In the genomic region with DNA sequence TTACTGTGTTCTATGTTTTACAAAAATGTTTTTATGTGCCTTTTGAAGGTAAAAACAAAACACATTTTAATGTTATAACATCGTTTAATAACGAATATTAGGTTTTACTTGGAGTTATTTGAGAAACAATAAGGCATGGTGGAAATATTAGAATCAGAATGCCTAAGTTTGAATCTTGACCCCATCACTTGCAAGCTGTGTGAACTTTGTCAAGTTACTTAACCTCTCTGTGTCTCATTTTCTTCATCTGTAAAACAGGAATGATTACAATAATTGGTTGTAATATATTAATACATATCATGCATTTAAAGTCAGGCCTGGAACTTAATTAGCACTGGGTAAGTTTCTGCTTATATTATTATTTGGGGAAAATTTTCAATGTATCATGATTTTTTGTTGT, we compare ENCODE assay signal across 22 cellular contexts.
DNase-seq lines count a peak whose midpoint lies in the region; ATAC-seq, FAIRE-seq and TF ChIP-seq lines count a peak whose summit lies in the region.
"Had no signal": no experiment of that assay in that cellular context is flagged by ENCODE, and none has a peak within 500 bp of the region (broad histone marks: within the 10 kb centered on the region; RNA-seq: fewer than 3 reads in every experiment).

No MANE protein-coding gene starts in this region.

- intact Hi-C loops in K562 (cut with micrococcal nuclease): no loop called here

- no peak for TF ChIP-seq POLR2A in GM12891 (IDR thresholded peaks at IDR 0.05; ENCODE audit: low read depth, low read length)
- no peak for TF ChIP-seq POLR2A in K562 (conservative IDR thresholded peaks at IDR 0.05)

- peaks cover 0 to 6% of the 10 kb centered on the region in 2 experiments; a peak in 1 of 5 replicates for H3K4me1 ChIP-seq in K562 (replicated peaks in 1 of 2; ENCODE audit: control insufficient read depth in 2 of 2, insufficient read depth in 2 of 2, low read length in 2 of 2)

- peak overlapping the region; percentile 44 for H3K27ac ChIP-seq in KOPT-K1 (ENCODE audit: low read depth, low read length, poor library complexity, severe bottlenecking)
- no peak overlapping the region for H3K27ac ChIP-seq in K562 (ENCODE audit: extremely low read depth, low read depth, low read length)
- H3K27ac ChIP-seq: 22Rv1, BLaER1 had no signal

- H3K27ac Mint-ChIP-seq in activated T-helper 17 cell treated with anti-CD3 and anti-CD28 coated beads, Interleukin-2, amount 50 U/mL, for 72 hours: no peak overlapping the region
- H3K27ac Mint-ChIP-seq: CD14-positive monocyte; CD4-positive, alpha-beta memory T cell; CD4-positive, CD25-positive, alpha-beta regulatory T cell; CD8-positive, alpha-beta memory T cell had no signal

- H3K9ac ChIP-seq in K562 (ENCODE audit: insufficient read depth in 1 of 2, low read depth in 2 of 2, low read length in 2 of 2): no peak overlapping the region
- H3K9ac ChIP-seq: BLaER1 had no signal

- 3% methylated on average over 2 of the region's 2 CpGs for WGBS in K562 (ENCODE audit: insufficient coverage, low coverage, missing lambda C conversion rate)

- no peak overlapping the region for H2AFZ ChIP-seq in K562 (ENCODE audit: low read depth, low read length)

- H3K36me3 ChIP-seq in KOPT-K1 (ENCODE audit: insufficient read depth, low read length) (no peaks in the 10 kb centered on the region), K562 (ENCODE audit: control insufficient read depth, insufficient read depth, low read length) (no peaks in the 10 kb centered on the region)
- H3K36me3 ChIP-seq: BE2C, BLaER1 had no signal

- no TSS peak for BruUV-seq in K562 (replicated peaks; lab: Mats Ljungman, UMichigan)

- ATAC-seq in K562: no peak
- ATAC-seq in activated T-helper 17 cell treated with anti-CD3 and anti-CD28 coated beads, Interleukin-2, amount 50 U/mL, for 72 hours (replicated peaks): no peak
- ATAC-seq: GM12878 had no signal

- H3K9me3 Mint-ChIP-seq in activated T-helper 17 cell treated with anti-CD3 and anti-CD28 coated beads, Interleukin-2, amount 50 U/mL, for 72 hours: no peaks in the 10 kb centered on the region
- H3K9me3 Mint-ChIP-seq: CD4-positive, alpha-beta memory T cell; CD4-positive, CD25-positive, alpha-beta regulatory T cell; CD8-positive, alpha-beta memory T cell had no signal

- FAIRE-seq in A204.1 (lab: Jason Lieb, UNC) (peak; percentile 65), GM12891 (lab: Jason Lieb, UNC) (peak; percentile 35), K562 (lab: Jason Lieb, UNC) (no peak)
- FAIRE-seq: D721Med, GM12878, GM19239 had no signal

- H3K9me3 ChIP-seq in KOPT-K1 (ENCODE audit: insufficient read depth, low read length, poor library complexity, severe bottlenecking) (peaks cover 9% of the 10 kb centered on the region), K562 (replicated peaks; ENCODE audit: control insufficient read depth, insufficient read depth, low read depth, low read length) (no peaks in the 10 kb centered on the region)
- H3K9me3 ChIP-seq: BE2C had no signal

- no peak overlapping the region for H3K4me2 ChIP-seq in K562 (ENCODE audit: insufficient read depth, low read length)
- H3K4me2 ChIP-seq: BLaER1 had no signal

- H3K36me3 Mint-ChIP-seq in activated T-helper 17 cell treated with anti-CD3 and anti-CD28 coated beads, Interleukin-2, amount 50 U/mL, for 72 hours (ENCODE audit: low read depth): no peaks in the 10 kb centered on the region
- H3K36me3 Mint-ChIP-seq: CD14-positive monocyte; CD4-positive, alpha-beta memory T cell; CD4-positive, CD25-positive, alpha-beta regulatory T cell had no signal

- no peak for TF ChIP-seq RAD21 in K562 (CRISPR knock-in tag; conservative IDR thresholded peaks at IDR 0.05 in 1 of 2, IDR thresholded peaks at IDR 0.05 in 1 of 2)

- no peaks in the 10 kb centered on the region for H4K20me1 ChIP-seq in K562 (replicated peaks; ENCODE audit: control insufficient read depth, insufficient read depth, low read length)
- H4K20me1 ChIP-seq: BLaER1 had no signal

- POLR2A ChIA-PET in K562 (lab: Yijun Ruan, JAX): no interaction called here

- TF ChIP-seq EP300 in K562 (IDR thresholded peaks at IDR 0.05; ENCODE audit: low read length): no peak

- no peaks in the 10 kb centered on the region for H3K27me3 Mint-ChIP-seq in activated T-helper 17 cell treated with anti-CD3 and anti-CD28 coated beads, Interleukin-2, amount 50 U/mL, for 72 hours
- H3K27me3 Mint-ChIP-seq: CD4-positive, alpha-beta memory T cell; CD4-positive, CD25-positive, alpha-beta regulatory T cell; CD8-positive, alpha-beta memory T cell had no signal

- TF ChIP-seq CTCF in K562 (IDR thresholded peaks at IDR 0.05 in 2 of 3, conservative IDR thresholded peaks at IDR 0.05 in 1 of 3; ENCODE audit: insufficient read depth in 2 of 3, low read depth in 1 of 3, low read length in 3 of 3): no peak

- CTCF ChIA-PET in K562 (lab: Yijun Ruan, JAX; ENCODE audit: low intra/inter-chr PET ratio): no interaction called here

- H3K27me3 ChIP-seq in K562 (ENCODE audit: control insufficient read depth in 2 of 2, insufficient read depth in 2 of 2, low read length in 2 of 2): no peaks in the 10 kb centered on the region
- H3K27me3 ChIP-seq: BE2C, BLaER1 had no signal

- in situ Hi-C loops in K562 (cut with MboI): no loop called here

- H3K9me1 ChIP-seq in K562 (ENCODE audit: control insufficient read depth, insufficient read depth, low read length): no peaks in the 10 kb centered on the region

- no peaks in the 10 kb centered on the region for H3K4me1 Mint-ChIP-seq in activated T-helper 17 cell treated with anti-CD3 and anti-CD28 coated beads, Interleukin-2, amount 50 U/mL, for 72 hours
- H3K4me1 Mint-ChIP-seq: CD14-positive monocyte had no signal

- no peak overlapping the region for H3K4me3 ChIP-seq in K562
- H3K4me3 ChIP-seq: BLaER1, GM12878 had no signal

- no peaks in the 10 kb centered on the region for H3K79me2 ChIP-seq in K562 (ENCODE audit: control insufficient read depth, insufficient read depth, low read length)

- H3K4me3 Mint-ChIP-seq in activated T-helper 17 cell treated with anti-CD3 and anti-CD28 coated beads, Interleukin-2, amount 50 U/mL, for 72 hours: no peak overlapping the region
- H3K4me3 Mint-ChIP-seq: CD14-positive monocyte; CD4-positive, alpha-beta memory T cell; CD4-positive, CD25-positive, alpha-beta regulatory T cell; CD8-positive, alpha-beta memory T cell had no signal

- DNase-seq in GM12891 (ENCODE audit: insufficient read length, low spot score) (no peak), K562 (ENCODE audit: extremely low read depth in 1 of 4, low spot score in 3 of 4) (no peak), NCI-H2081 treated with DMSO at 0.1 percent for 48 hours (lab: John Stamatoyannopoulos, UW) (no peak), HuH-7 (ENCODE audit: low spot score) (no peak)
- DNase-seq: ACHN; BE2C; C1 segment of cervical spinal cord; CD4-positive, alpha-beta memory T cell; CD4-positive, CD25-positive, alpha-beta regulatory T cell; CD8-positive, alpha-beta memory T cell; COR-L47; DMS79 treated with DMSO at 0.1 percent for 48 hours; GDM1 had no signal

TF ChIP-seq in GM12891, 5 proteins besides CTCF, POLR2A, EP300 and RAD21:
- TF ChIP-seq POU2F2 (IDR thresholded peaks at IDR 0.05; ENCODE audit: low read depth, low read length) (no peak), PAX5 (IDR thresholded peaks at IDR 0.05; ENCODE audit: insufficient read depth, low read length, severe bottlenecking) (no peak), SPI1 (IDR thresholded peaks at IDR 0.05; ENCODE audit: low read depth, low read length) (no peak), POLR2AphosphoS5 (IDR thresholded peaks at IDR 0.05; ENCODE audit: low read depth, low read length) (no peak), TAF1 (IDR thresholded peaks at IDR 0.05; ENCODE audit: low read depth, low read length) (no peak)
TF ChIP-seq in GM12891: peak in this region for 0.

TF ChIP-seq in K562, 482 proteins besides CTCF, POLR2A, EP300 and RAD21:
- peak; percentile 93 for TF ChIP-seq RBM25 (IDR thresholded peaks at IDR 0.05; ENCODE audit: low read depth, low read length, severe bottlenecking)
- TF ChIP-seq BDP1 (IDR thresholded peaks at IDR 0.05; ENCODE audit: insufficient read depth, insufficient read length): no peak
- no peak for TF ChIP-seq CBFA2T2 (conservative IDR thresholded peaks at IDR 0.05)
- no peak for TF ChIP-seq ZFX (CRISPR knock-in tag; IDR thresholded peaks at IDR 0.05)
- TF ChIP-seq KDM1A (IDR thresholded peaks at IDR 0.05): peak in 1 of 2 experiments; percentile 27; a peak in 1 of 4 replicates
- no peak for TF ChIP-seq ESRRB (CRISPR knock-in tag; IDR thresholded peaks at IDR 0.05; ENCODE audit: borderline replicate concordance)
- TF ChIP-seq SRF (CRISPR knock-in tag; IDR thresholded peaks at IDR 0.05): no peak
- no peak for TF ChIP-seq ZNF77 (CRISPR knock-in tag; IDR thresholded peaks at IDR 0.05)
- TF ChIP-seq GATAD2A (IDR thresholded peaks at IDR 0.05): no peak
- peak; percentile 72; the same call in 1 of the 2 replicates for TF ChIP-seq BCOR (IDR thresholded peaks at IDR 0.05)
- no peak for TF ChIP-seq NELFE (IDR thresholded peaks at IDR 0.05; ENCODE audit: insufficient read depth, insufficient read length)
- peak; percentile 73 for TF ChIP-seq ZFP36 (IDR thresholded peaks at IDR 0.05; ENCODE audit: low read depth, low read length, partially characterized antibody)
- TF ChIP-seq CREBBP (IDR thresholded peaks at IDR 0.05; ENCODE audit: low read depth, low read length): no peak
- no peak for TF ChIP-seq FOXM1 (IDR thresholded peaks at IDR 0.05; ENCODE audit: low read depth)
- no peak for TF ChIP-seq FOXM1 (CRISPR knock-in tag; IDR thresholded peaks at IDR 0.05; ENCODE audit: low read depth)
- no peak for TF ChIP-seq MAFK (IDR thresholded peaks at IDR 0.05; ENCODE audit: low read length)
- TF ChIP-seq POLR2H (tag; IDR thresholded peaks at IDR 0.05; ENCODE audit: low read depth): no peak
- TF ChIP-seq ZNF41 (CRISPR knock-in tag; conservative IDR thresholded peaks at IDR 0.05): no peak
- TF ChIP-seq PHF20 (IDR thresholded peaks at IDR 0.05; ENCODE audit: partially characterized antibody): no peak
